ENCODE assay signal across 1 cellular context in genomic region chr4:178192611-178193010, GRCh38.
TF ChIP-seq lines count a peak whose summit lies in the region.

No MANE protein-coding gene starts in this region.

TF ChIP-seq in H1, 55 proteins besides CTCF, POLR2A, EP300 and RAD21 (continued from another document):
- peak; percentile 43; the same call in 1 of the 2 replicates for TF ChIP-seq MAFK (IDR thresholded peaks at IDR 0.05; ENCODE audit: low read depth, low read length)
- no peak for TF ChIP-seq CHD2 (IDR thresholded peaks at IDR 0.05; ENCODE audit: low read length)
- TF ChIP-seq CREB1 (IDR thresholded peaks at IDR 0.05): no peak
